Comparison of ENCODE assay signal across 11 cellular contexts in genomic region chr5:370959-371810, GRCh38. TPM values are rescaled to one million over a fixed set of nuclear protein-coding genes. Genes with fewer than 3 reads are reported as not detected.
DNase-seq lines count a peak whose midpoint lies in the region; ATAC-seq and TF ChIP-seq lines count a peak whose summit lies in the region.
"Had no signal": no experiment of that assay in that cellular context is flagged by ENCODE, and none has a peak within 500 bp of the region (broad histone marks: within the 10 kb centered on the region; RNA-seq: fewer than 3 reads in every experiment).

No MANE protein-coding gene starts in this region.

- peaks cover 73% of the 10 kb centered on the region for H3K4me1 ChIP-seq in KMS-11 (ENCODE audit: low read depth, poor library complexity, severe bottlenecking)
- no peaks in the 10 kb centered on the region for H3K4me1 ChIP-seq in prostate gland (replicated peaks)
- H3K4me1 ChIP-seq: SJCRH30 had no signal

- ATAC-seq in activated naive CD4-positive, alpha-beta T cell treated with anti-CD3 and anti-CD28 coated beads, Interleukin-2, amount 50 U/mL, for 72 hours = no peak

- no peaks in the 10 kb centered on the region for H3K27me3 ChIP-seq in KMS-11 (ENCODE audit: insufficient read depth, low read depth)
- peaks cover 4% of the 10 kb centered on the region for H3K27me3 ChIP-seq in prostate gland (replicated peaks; ENCODE audit: insufficient read depth)
- H3K27me3 ChIP-seq: SJCRH30 had no signal

- no peaks in the 10 kb centered on the region for H3K9me3 ChIP-seq in prostate gland
- H3K9me3 ChIP-seq: SJCRH30 had no signal

- 0 out of 2 replicates have a peak, but pooled peaks cover 4% of the 10 kb centered on the region for H3K79me2 ChIP-seq in KMS-11 (ENCODE audit: insufficient read depth, low read depth)

- H3K9me3 Mint-ChIP-seq in activated naive CD4-positive, alpha-beta T cell treated with anti-CD3 and anti-CD28 coated beads, Interleukin-2, amount 50 U/mL, for 72 hours = peaks cover 0 to 4% of the 10 kb centered on the region in 2 donors

- 90% methylated on average over 19 of the region's 19 CpGs for WGBS in prostate gland

- H4K20me1 ChIP-seq in KMS-11 (ENCODE audit: insufficient read depth) = no peaks in the 10 kb centered on the region

- H3K4me2 ChIP-seq in KMS-11 = peak overlapping the region; percentile 96; the same call in 1 of the 2 replicates

- intact Hi-C loops in prostate gland (cut with DNase I) = no loop called here

- DNase-seq in NCI-H82 (lab: John Stamatoyannopoulos, UW) (peak; percentile 9), NCI-H82 treated with DMSO at 0.1 percent for 48 hours (lab: John Stamatoyannopoulos, UW; ENCODE audit: unreplicated experiment) (no peak), prostate gland (ENCODE audit: low spot score) (peak; percentile 2), kidney glomerular epithelial cell (lab: John Stamatoyannopoulos, UW) (no peak), GM19240 (ENCODE audit: insufficient read length, low spot score) (no peak), A172 (ENCODE audit: low spot score) (no peak)
- peak; percentile 3 to 56 for DNase-seq in activated naive CD4-positive, alpha-beta T cell treated with anti-CD3 and anti-CD28 coated beads, Interleukin-2, amount 50 U/mL, for 72 hours (ENCODE audit: low spot score in 2 of 2)
- DNase-seq: SJCRH30; stimulated activated CD4-positive, alpha-beta T cell treated with anti-CD3 and anti-CD28 coated beads, Interleukin-4, amount 100 ng/mL, for 1 hour; trophoblast cell had no signal

- TF ChIP-seq CTCF in KMS-11 (conservative IDR thresholded peaks at IDR 0.05; ENCODE audit: low read depth, low read length) = no peak
- no peak for TF ChIP-seq CTCF in prostate gland (IDR thresholded peaks at IDR 0.05)

- H3K27ac Mint-ChIP-seq in activated naive CD4-positive, alpha-beta T cell treated with anti-CD3 and anti-CD28 coated beads, Interleukin-2, amount 50 U/mL, for 72 hours = peak overlapping the region; percentile 95 to 96

- peaks cover 30 to 39% of the 10 kb centered on the region in 2 donors for H3K36me3 Mint-ChIP-seq in activated naive CD4-positive, alpha-beta T cell treated with anti-CD3 and anti-CD28 coated beads, Interleukin-2, amount 50 U/mL, for 72 hours

- H3K9ac ChIP-seq in KMS-11 = no peak overlapping the region

- H3K27ac ChIP-seq in KMS-11 = no peak overlapping the region; the same call in 1 of the 2 replicates
- H3K27ac ChIP-seq in prostate gland = no peak overlapping the region
- H3K27ac ChIP-seq: SJCRH30 had no signal

- no peaks in the 10 kb centered on the region; the same call in 1 of the 2 replicates for H3K36me3 ChIP-seq in KMS-11 (ENCODE audit: insufficient read depth)
- H3K36me3 ChIP-seq in prostate gland = no peaks in the 10 kb centered on the region
- H3K36me3 ChIP-seq: SJCRH30 had no signal

- TF ChIP-seq POLR2A in prostate gland (IDR thresholded peaks at IDR 0.05) = no peak

- H2AFZ ChIP-seq in KMS-11 (ENCODE audit: low read depth) = no peak overlapping the region

- H3K4me3 ChIP-seq in KMS-11 (IDR thresholded peaks at IDR 0.05; ENCODE audit: insufficient read depth, low read depth, low read length) = no peak overlapping the region
- no peak overlapping the region for H3K4me3 ChIP-seq in prostate gland
- H3K4me3 ChIP-seq: SJCRH30 had no signal

RNA-seq across cellular contexts. Expression of gene AHRR, which starts 49.7 kb away (rescaled TPM):
- 10 to 100 TPM; 38.3 to 43.8 TPM for total RNA-seq in activated naive CD4-positive, alpha-beta T cell treated with anti-CD3 and anti-CD28 coated beads, Interleukin-2, amount 50 U/mL, for 72 hours
- 10 to 100 TPM in 1 of 2 donors, 1 to 10 TPM in 1; 1.9 to 17.7 TPM for total RNA-seq in prostate gland
- total RNA-seq in A172 (2014; rRNA removed; shearing (Covaris generic)) = 1.2 and 1.4 TPM in 2 replicates

Comparison
In these comparisons a context has a peak if more than half of its experiments do, and no peak if none do; other contexts are left out.
1. DNase-seq: peak in NCI-H82 (single experiment), activated naive CD4-positive, alpha-beta T cell treated with anti-CD3 and anti-CD28 coated beads, Interleukin-2, amount 50 U/mL, for 72 hours (2 of 2) and prostate gland (single experiment); none in NCI-H82 treated with DMSO at 0.1 percent for 48 hours (single experiment), kidney glomerular epithelial cell (single experiment), GM19240 (single experiment) and A172 (single experiment).